ENCODE assay signal across 24 cellular contexts in the genomic region with DNA sequence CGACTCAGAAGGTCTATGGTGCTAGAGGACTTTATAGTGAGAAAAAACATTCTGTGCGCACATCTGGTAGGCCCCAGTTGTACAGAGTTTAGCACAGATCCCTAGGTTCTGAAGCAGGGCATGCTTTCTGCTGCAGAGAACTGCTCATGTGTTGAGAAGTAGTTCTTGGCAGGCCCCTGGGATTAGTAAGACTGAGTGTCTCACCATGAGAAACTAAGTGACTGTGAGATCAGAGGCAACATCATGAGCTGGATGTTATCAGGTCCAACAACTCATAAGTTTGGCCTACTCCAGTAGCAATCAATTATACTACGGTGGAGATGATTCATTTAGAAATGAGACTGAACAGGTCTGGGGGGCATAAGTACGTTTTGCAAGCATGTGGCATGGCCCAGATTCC.
DNase-seq lines count a peak whose midpoint lies in the region; ATAC-seq, FAIRE-seq and TF ChIP-seq lines count a peak whose summit lies in the region.
"Had no signal": no experiment of that assay in that cellular context is flagged by ENCODE, and none has a peak within 500 bp of the region (broad histone marks: within the 10 kb centered on the region; RNA-seq: fewer than 3 reads in every experiment).

No MANE protein-coding gene starts in this region.

- no peaks in the 10 kb centered on the region for H3K27me3 ChIP-seq in astrocyte (ENCODE audit: insufficient read depth, low read length)
- no peaks in the 10 kb centered on the region for H3K27me3 ChIP-seq in foreskin keratinocyte
- no peaks in the 10 kb centered on the region for H3K27me3 ChIP-seq in small intestine (ENCODE audit: control insufficient read depth in 2 of 2, insufficient read depth in 2 of 2, low read length in 2 of 2)
- H3K27me3 ChIP-seq: gastroesophageal sphincter, neutrophil, SJCRH30, testis had no signal

- H3K9me3 Mint-ChIP-seq in astrocyte (ENCODE audit: unreplicated experiment): no peaks in the 10 kb centered on the region
- H3K9me3 Mint-ChIP-seq in mesothelial cell of epicardium: no peaks in the 10 kb centered on the region
- H3K9me3 Mint-ChIP-seq: activated CD4-positive, alpha-beta memory T cell treated with anti-CD3 and anti-CD28 coated beads, Interleukin-2, amount 10 ng/mL, durations not matched to agents 7 days and 5 days had no signal

- H3K27ac Mint-ChIP-seq in astrocyte (ENCODE audit: unreplicated experiment): no peak overlapping the region
- H3K27ac Mint-ChIP-seq in mesothelial cell of epicardium: no peak overlapping the region
- H3K27ac Mint-ChIP-seq: activated CD4-positive, alpha-beta memory T cell treated with anti-CD3 and anti-CD28 coated beads, Interleukin-2, amount 10 ng/mL, durations not matched to agents 7 days and 5 days had no signal

- ATAC-seq in foreskin keratinocyte (peak; percentile 51), HG03108 (IDR thresholded peaks at IDR 0.05; ENCODE audit: unreplicated experiment) (no peak)
- ATAC-seq: gastroesophageal sphincter, left lobe of liver had no signal

- H3K36me3 Mint-ChIP-seq in astrocyte (ENCODE audit: low read depth, unreplicated experiment) (no peaks in the 10 kb centered on the region), mesothelial cell of epicardium (no peaks in the 10 kb centered on the region)

- H3K9ac ChIP-seq in astrocyte (ENCODE audit: low read length): no peak overlapping the region

- H3K79me2 ChIP-seq in astrocyte (ENCODE audit: insufficient read depth, low read length): no peaks in the 10 kb centered on the region

- no peak overlapping the region for H3K4me3 ChIP-seq in astrocyte (ENCODE audit: insufficient read depth, low read depth, low read length)
- H3K4me3 ChIP-seq in small intestine (ENCODE audit: low read depth in 1 of 2, low read length in 2 of 2): no peak overlapping the region
- H3K4me3 ChIP-seq: coronary artery, gastroesophageal sphincter, SJCRH30, testis had no signal

- no peak overlapping the region for H2AFZ ChIP-seq in astrocyte (ENCODE audit: low read depth, low read length)

- whole genome bisulfite sequencing in small intestine, 3 donors: 60 to 73% (median 67%) methylated on average over 4 of the region's 4 CpGs

- no peak overlapping the region for H3K4me2 ChIP-seq in astrocyte (ENCODE audit: low read length)

- TF ChIP-seq CTCF in astrocyte (IDR thresholded peaks at IDR 0.05; ENCODE audit: insufficient read depth, low read depth, low read length) (no peak), foreskin keratinocyte (conservative IDR thresholded peaks at IDR 0.05) (no peak), mesothelial cell of epicardium (IDR thresholded peaks at IDR 0.05; ENCODE audit: unreplicated experiment) (no peak)

- H3K4me1 Mint-ChIP-seq in astrocyte (ENCODE audit: low read depth, unreplicated experiment) (peaks cover 4% of the 10 kb centered on the region), mesothelial cell of epicardium (no peaks in the 10 kb centered on the region)

- TF ChIP-seq POLR2A in H54 (IDR thresholded peaks at IDR 0.05; ENCODE audit: low read depth, low read length): no peak

- H3K27ac ChIP-seq in astrocyte (ENCODE audit: low read depth, low read length) (no peak overlapping the region), foreskin keratinocyte (no peak overlapping the region), small intestine (ENCODE audit: low read depth in 1 of 2, low read length in 1 of 2) (no peak overlapping the region)
- H3K27ac ChIP-seq: coronary artery, gastroesophageal sphincter, neutrophil, SJCRH30, testis had no signal

- DNase-seq in AG08395 (ENCODE audit: low spot score) (peak; percentile 69), H54 (ENCODE audit: insufficient read length, low spot score) (no peak), astrocyte (ENCODE audit: low read depth) (peak; percentile 80), foreskin keratinocyte (peak; percentile 31 to 77), small intestine (no peak), mesothelial cell of epicardium (ENCODE audit: low spot score in 2 of 2, unreplicated experiment in 2 of 2) (no peak), SIG-M5 treated with dmso at 0.1 percent for 504 hours (lab: John Stamatoyannopoulos, UW; ENCODE audit: unreplicated experiment) (no peak)
- DNase-seq: activated CD4-positive, alpha-beta memory T cell treated with anti-CD3 and anti-CD28 coated beads, Interleukin-2, amount 10 ng/mL, durations not matched to agents 7 days and 5 days; activated CD4-positive, CD25-positive, alpha-beta regulatory T cell; activated naive CD4-positive, alpha-beta T cell; DMS79 treated with DMSO at 0.1 percent for 48 hours; Karpas-422; NCI-H1105 treated with DMSO at 0.1 percent for 48 hours; NCI-H2171; OCI-M1; retina; SJCRH30; testis had no signal

- H3K4me3 Mint-ChIP-seq in astrocyte (ENCODE audit: unreplicated experiment) (no peak overlapping the region), mesothelial cell of epicardium (no peak overlapping the region)
- H3K4me3 Mint-ChIP-seq: activated CD4-positive, alpha-beta memory T cell treated with anti-CD3 and anti-CD28 coated beads, Interleukin-2, amount 10 ng/mL, durations not matched to agents 7 days and 5 days had no signal

- no peaks in the 10 kb centered on the region for H4K20me1 ChIP-seq in astrocyte (ENCODE audit: insufficient read depth, low read length)

- H3K9me3 ChIP-seq in astrocyte (ENCODE audit: insufficient read depth, low read depth, low read length) (no peaks in the 10 kb centered on the region), small intestine (ENCODE audit: control insufficient read depth, low read depth) (no peaks in the 10 kb centered on the region)
- H3K9me3 ChIP-seq: gastroesophageal sphincter, neutrophil, SJCRH30, testis had no signal

- H3K27me3 Mint-ChIP-seq in astrocyte (ENCODE audit: low read depth, unreplicated experiment) (no peaks in the 10 kb centered on the region), mesothelial cell of epicardium (ENCODE audit: low read depth) (no peaks in the 10 kb centered on the region)

- peak; percentile 64 for FAIRE-seq in H54 (lab: Jason Lieb, UNC)
- FAIRE-seq in astrocyte (lab: Jason Lieb, UNC): peak; percentile 52
- FAIRE-seq in small intestine (lab: Jason Lieb, UNC): no peak
- FAIRE-seq: endometrium had no signal

- H3K4me1 ChIP-seq in astrocyte (ENCODE audit: insufficient read depth, low read length): no peaks in the 10 kb centered on the region
- H3K4me1 ChIP-seq in foreskin keratinocyte: no peaks in the 10 kb centered on the region
- H3K4me1 ChIP-seq in small intestine (ENCODE audit: control insufficient read depth in 2 of 2, insufficient read depth in 1 of 2, low read depth in 1 of 2, low read length in 1 of 2): no peaks in the 10 kb centered on the region
- H3K4me1 ChIP-seq: gastroesophageal sphincter, SJCRH30, testis had no signal

- H3K36me3 ChIP-seq in astrocyte (ENCODE audit: insufficient read depth, low read length) (no peaks in the 10 kb centered on the region), small intestine (ENCODE audit: control insufficient read depth in 2 of 2, insufficient read depth in 2 of 2, low read length in 2 of 2) (no peaks in the 10 kb centered on the region)
- H3K36me3 ChIP-seq: gastroesophageal sphincter, neutrophil, SJCRH30 had no signal

Comparison
In these comparisons a context has a peak if more than half of its experiments do, and no peak if none do; other contexts are left out.
1. DNase-seq: peak in AG08395 (single experiment), astrocyte (single experiment) and foreskin keratinocyte (2 of 2); none in H54 (single experiment), small intestine (single experiment), mesothelial cell of epicardium (0 of 2) and SIG-M5 treated with dmso at 0.1 percent for 504 hours (single experiment).